Comparison of ENCODE assay signal across 16 cellular contexts in the genomic region with DNA sequence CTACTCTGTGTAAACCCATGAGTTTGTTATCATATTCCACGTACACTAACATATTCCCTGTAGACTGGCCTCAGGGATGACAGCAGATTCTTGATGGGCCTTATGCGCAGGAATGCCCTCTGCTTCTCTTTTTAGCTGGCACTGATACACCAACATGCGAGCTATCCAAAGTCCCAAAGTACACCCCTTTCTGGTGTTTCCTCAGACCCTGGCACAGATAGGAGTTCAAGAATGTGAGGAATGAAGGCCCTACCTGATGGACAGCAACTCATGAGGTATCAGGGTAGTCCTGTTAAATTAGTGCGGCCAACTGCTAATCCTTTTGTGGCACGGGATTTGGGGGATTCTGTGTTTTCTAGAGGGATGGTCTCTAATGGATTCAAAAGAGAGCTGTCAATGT.
DNase-seq lines count a peak whose midpoint lies in the region; ATAC-seq and TF ChIP-seq lines count a peak whose summit lies in the region.
"Had no signal": no experiment of that assay in that cellular context is flagged by ENCODE, and none has a peak within 500 bp of the region (broad histone marks: within the 10 kb centered on the region; RNA-seq: fewer than 3 reads in every experiment).

No MANE protein-coding gene starts in this region.

- DNase-seq in activated T-cell treated with anti-CD3 and anti-CD28 coated beads, Interleukin-2, amount 50 U/mL, for 24 hours: no peak
- no peak for DNase-seq in activated T-cell treated with anti-CD3 and anti-CD28 coated beads, Interleukin-2, amount 50 U/mL, for 72 hours
- DNase-seq in activated B cell treated with CpG ODN at 0.5 μM for 24 hours (no peak), naive B cell (no peak), DMS 273 treated with DMSO at 0.1 percent for 48 hours (lab: John Stamatoyannopoulos, UW) (no peak), SKM-1 treated with dmso at 0.1 percent for 144 hours (lab: John Stamatoyannopoulos, UW; ENCODE audit: unreplicated experiment) (no peak)
- DNase-seq: H7, MM.1S, NCI-H1417, NCI-H1694, NCI-H2081, NCI-H526 treated with DMSO at 0.1 percent for 48 hours, PC-9, Right ventricle myocardium superior, RPMI8226 had no signal

- H3K9me3 Mint-ChIP-seq in activated T-cell treated with anti-CD3 and anti-CD28 coated beads, Interleukin-2, amount 50 U/mL, for 24 hours: peaks cover 7% of the 10 kb centered on the region
- peaks cover 0 to 2% of the 10 kb centered on the region in 2 donors for H3K9me3 Mint-ChIP-seq in activated T-cell treated with anti-CD3 and anti-CD28 coated beads, Interleukin-2, amount 50 U/mL, for 72 hours
- H3K9me3 Mint-ChIP-seq in activated B cell treated with CpG ODN at 0.5 μM for 24 hours (no peaks in the 10 kb centered on the region), naive B cell (peaks cover 0 to 11% (median 4%) of the 10 kb centered on the region in 7 donors)

- intact Hi-C loops in activated B cell treated with CpG ODN at 0.5 μM for 24 hours (cut with micrococcal nuclease): loop anchor here (2.0 kb wide), 1 partner anchor 17 kb away; no protein-coding TSS in a partner anchor

- H3K27me3 Mint-ChIP-seq in activated T-cell treated with anti-CD3 and anti-CD28 coated beads, Interleukin-2, amount 50 U/mL, for 24 hours: no peaks in the 10 kb centered on the region
- H3K27me3 Mint-ChIP-seq in activated T-cell treated with anti-CD3 and anti-CD28 coated beads, Interleukin-2, amount 50 U/mL, for 72 hours (ENCODE audit: low read depth): no peaks in the 10 kb centered on the region
- no peaks in the 10 kb centered on the region for H3K27me3 Mint-ChIP-seq in activated B cell treated with CpG ODN at 0.5 μM for 24 hours
- H3K27me3 Mint-ChIP-seq in naive B cell: no peaks in the 10 kb centered on the region

- POLR2A ChIA-PET in activated B cell treated with CpG ODN at 0.5 μM for 24 hours (lab: Charles Lee): interaction anchor here (0.6 to 1.3 kb wide), 2 partner anchors 9 to 307 kb away, joined by 4 to 5 read pairs; no protein-coding TSS in a partner anchor

- H3K4me1 Mint-ChIP-seq in activated T-cell treated with anti-CD3 and anti-CD28 coated beads, Interleukin-2, amount 50 U/mL, for 24 hours (ENCODE audit: low read depth): peaks cover 89% of the 10 kb centered on the region
- H3K4me1 Mint-ChIP-seq in activated T-cell treated with anti-CD3 and anti-CD28 coated beads, Interleukin-2, amount 50 U/mL, for 72 hours (ENCODE audit: low read depth): peaks cover 76% of the 10 kb centered on the region
- H3K4me1 Mint-ChIP-seq in activated B cell treated with CpG ODN at 0.5 μM for 24 hours (peaks cover 43% of the 10 kb centered on the region), naive B cell (peaks cover 45 to 65% (median 54%) of the 10 kb centered on the region in 3 donors)

- H3K4me3 Mint-ChIP-seq in activated T-cell treated with anti-CD3 and anti-CD28 coated beads, Interleukin-2, amount 50 U/mL, for 24 hours: no peak overlapping the region
- no peak overlapping the region for H3K4me3 Mint-ChIP-seq in activated T-cell treated with anti-CD3 and anti-CD28 coated beads, Interleukin-2, amount 50 U/mL, for 72 hours
- H3K4me3 Mint-ChIP-seq in activated B cell treated with CpG ODN at 0.5 μM for 24 hours (no peak overlapping the region), naive B cell (peak overlapping the region in 1 of 8 donors; percentile 18)

- peaks cover 91% of the 10 kb centered on the region for H3K36me3 Mint-ChIP-seq in activated T-cell treated with anti-CD3 and anti-CD28 coated beads, Interleukin-2, amount 50 U/mL, for 24 hours (ENCODE audit: low read depth)
- peaks cover 12 to 56% of the 10 kb centered on the region in 2 donors for H3K36me3 Mint-ChIP-seq in activated T-cell treated with anti-CD3 and anti-CD28 coated beads, Interleukin-2, amount 50 U/mL, for 72 hours (ENCODE audit: insufficient read depth in 2 of 2)
- peaks cover 79% of the 10 kb centered on the region for H3K36me3 Mint-ChIP-seq in activated B cell treated with CpG ODN at 0.5 μM for 24 hours (ENCODE audit: low read depth)
- H3K36me3 Mint-ChIP-seq in naive B cell: peaks cover 31 to 56% of the 10 kb centered on the region in 2 donors

- peak overlapping the region; percentile 12 for H3K27ac Mint-ChIP-seq in activated T-cell treated with anti-CD3 and anti-CD28 coated beads, Interleukin-2, amount 50 U/mL, for 24 hours
- no peak overlapping the region for H3K27ac Mint-ChIP-seq in activated T-cell treated with anti-CD3 and anti-CD28 coated beads, Interleukin-2, amount 50 U/mL, for 72 hours
- H3K27ac Mint-ChIP-seq in activated B cell treated with CpG ODN at 0.5 μM for 24 hours (peak overlapping the region; percentile 41), naive B cell (peak overlapping the region in 5 of 6 donors; percentile 44 to 75 (median 68))

- no peak for TF ChIP-seq CTCF in activated B cell treated with CpG ODN at 0.5 μM for 24 hours (IDR thresholded peaks at IDR 0.05)

- CTCF ChIA-PET in activated B cell treated with CpG ODN at 0.5 μM for 24 hours (lab: Charles Lee): interaction anchor here (1.4 kb wide), 1 partner anchor 276 kb away, joined by 3 read pairs; no protein-coding TSS in a partner anchor

- ATAC-seq in activated T-cell treated with anti-CD3 and anti-CD28 coated beads, Interleukin-2, amount 50 U/mL, for 72 hours (replicated peaks in 1 of 2): no peak
- ATAC-seq in activated B cell treated with CpG ODN at 0.5 μM for 24 hours (ENCODE audit: low read depth): no peak
- no peak for ATAC-seq in naive B cell (ENCODE audit: low read depth in 2 of 2)
- no peak for ATAC-seq in HG03439 (IDR thresholded peaks at IDR 0.05; ENCODE audit: unreplicated experiment)
